Comparison of ENCODE assay signal across 2 cellular contexts in the genomic region with DNA sequence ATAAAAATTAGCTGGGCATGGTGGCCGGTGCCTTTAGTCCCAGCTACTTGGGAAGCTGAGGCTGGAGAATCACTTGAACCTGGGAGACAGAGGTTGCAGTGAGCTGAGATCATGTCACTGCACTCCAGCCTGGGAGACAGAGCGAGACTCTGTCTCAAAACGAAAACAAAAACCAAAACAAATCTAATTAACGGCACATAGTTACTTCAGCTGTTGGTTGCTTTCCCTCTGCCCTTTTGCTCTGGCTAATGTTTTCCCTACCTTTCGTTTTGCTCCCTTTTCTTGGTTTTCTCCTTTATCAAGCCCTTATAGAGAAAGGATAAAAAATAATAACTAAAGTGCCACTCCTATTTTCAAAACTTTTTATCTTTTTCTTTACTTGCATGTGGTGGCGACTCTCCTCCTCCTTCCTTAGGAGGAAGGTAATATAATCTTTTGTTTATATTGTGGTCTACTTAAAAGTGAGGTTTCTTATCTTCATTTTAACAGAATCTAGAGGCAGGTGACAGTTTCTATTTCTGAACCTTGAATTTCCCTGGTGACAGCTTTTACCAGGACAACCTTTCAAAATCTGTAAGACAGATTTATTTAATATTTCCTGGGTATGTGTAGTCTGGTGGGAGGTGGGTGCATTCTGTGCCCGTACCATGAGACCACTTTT.
TF ChIP-seq lines count a peak whose summit lies in the region.

No MANE protein-coding gene starts in this region.

TF ChIP-seq in K562, 482 proteins besides CTCF, POLR2A, EP300 and RAD21 (continued from another document):
- no peak for TF ChIP-seq ZBTB40 (IDR thresholded peaks at IDR 0.05)
- no peak for TF ChIP-seq ZBTB40 (CRISPR knock-in tag; IDR thresholded peaks at IDR 0.05)
- peak; percentile 32 for TF ChIP-seq MEIS2 (IDR thresholded peaks at IDR 0.05; ENCODE audit: partially characterized antibody)
- peak; percentile 56 for TF ChIP-seq MEF2D (tag; conservative IDR thresholded peaks at IDR 0.05; ENCODE audit: low read depth)
- 0 out of 4 replicates have a peak, but pooled peaks of 1 of the 2 experiments have one; percentile 21 for TF ChIP-seq FOXA3 (CRISPR knock-in tag; conservative IDR thresholded peaks at IDR 0.05 in 1 of 2, IDR thresholded peaks at IDR 0.05 in 1 of 2)
- no peak for TF ChIP-seq PHF20 (IDR thresholded peaks at IDR 0.05; ENCODE audit: partially characterized antibody)
- no peak for TF ChIP-seq ARHGAP35 (IDR thresholded peaks at IDR 0.05; ENCODE audit: partially characterized antibody)

TF ChIP-seq in SK-N-SH, 30 proteins besides CTCF, POLR2A, EP300 and RAD21 (continued from another document):
- TF ChIP-seq, protein P1, sequence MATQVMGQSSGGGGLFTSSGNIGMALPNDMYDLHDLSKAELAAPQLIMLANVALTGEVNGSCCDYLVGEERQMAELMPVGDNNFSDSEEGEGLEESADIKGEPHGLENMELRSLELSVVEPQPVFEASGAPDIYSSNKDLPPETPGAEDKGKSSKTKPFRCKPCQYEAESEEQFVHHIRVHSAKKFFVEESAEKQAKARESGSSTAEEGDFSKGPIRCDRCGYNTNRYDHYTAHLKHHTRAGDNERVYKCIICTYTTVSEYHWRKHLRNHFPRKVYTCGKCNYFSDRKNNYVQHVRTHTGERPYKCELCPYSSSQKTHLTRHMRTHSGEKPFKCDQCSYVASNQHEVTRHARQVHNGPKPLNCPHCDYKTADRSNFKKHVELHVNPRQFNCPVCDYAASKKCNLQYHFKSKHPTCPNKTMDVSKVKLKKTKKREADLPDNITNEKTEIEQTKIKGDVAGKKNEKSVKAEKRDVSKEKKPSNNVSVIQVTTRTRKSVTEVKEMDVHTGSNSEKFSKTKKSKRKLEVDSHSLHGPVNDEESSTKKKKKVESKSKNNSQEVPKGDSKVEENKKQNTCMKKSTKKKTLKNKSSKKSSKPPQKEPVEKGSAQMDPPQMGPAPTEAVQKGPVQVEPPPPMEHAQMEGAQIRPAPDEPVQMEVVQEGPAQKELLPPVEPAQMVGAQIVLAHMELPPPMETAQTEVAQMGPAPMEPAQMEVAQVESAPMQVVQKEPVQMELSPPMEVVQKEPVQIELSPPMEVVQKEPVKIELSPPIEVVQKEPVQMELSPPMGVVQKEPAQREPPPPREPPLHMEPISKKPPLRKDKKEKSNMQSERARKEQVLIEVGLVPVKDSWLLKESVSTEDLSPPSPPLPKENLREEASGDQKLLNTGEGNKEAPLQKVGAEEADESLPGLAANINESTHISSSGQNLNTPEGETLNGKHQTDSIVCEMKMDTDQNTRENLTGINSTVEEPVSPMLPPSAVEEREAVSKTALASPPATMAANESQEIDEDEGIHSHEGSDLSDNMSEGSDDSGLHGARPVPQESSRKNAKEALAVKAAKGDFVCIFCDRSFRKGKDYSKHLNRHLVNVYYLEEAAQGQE (IDR thresholded peaks at IDR 0.05; ENCODE audit: low read depth, low read length), result no peak
- TF ChIP-seq, protein P2, sequence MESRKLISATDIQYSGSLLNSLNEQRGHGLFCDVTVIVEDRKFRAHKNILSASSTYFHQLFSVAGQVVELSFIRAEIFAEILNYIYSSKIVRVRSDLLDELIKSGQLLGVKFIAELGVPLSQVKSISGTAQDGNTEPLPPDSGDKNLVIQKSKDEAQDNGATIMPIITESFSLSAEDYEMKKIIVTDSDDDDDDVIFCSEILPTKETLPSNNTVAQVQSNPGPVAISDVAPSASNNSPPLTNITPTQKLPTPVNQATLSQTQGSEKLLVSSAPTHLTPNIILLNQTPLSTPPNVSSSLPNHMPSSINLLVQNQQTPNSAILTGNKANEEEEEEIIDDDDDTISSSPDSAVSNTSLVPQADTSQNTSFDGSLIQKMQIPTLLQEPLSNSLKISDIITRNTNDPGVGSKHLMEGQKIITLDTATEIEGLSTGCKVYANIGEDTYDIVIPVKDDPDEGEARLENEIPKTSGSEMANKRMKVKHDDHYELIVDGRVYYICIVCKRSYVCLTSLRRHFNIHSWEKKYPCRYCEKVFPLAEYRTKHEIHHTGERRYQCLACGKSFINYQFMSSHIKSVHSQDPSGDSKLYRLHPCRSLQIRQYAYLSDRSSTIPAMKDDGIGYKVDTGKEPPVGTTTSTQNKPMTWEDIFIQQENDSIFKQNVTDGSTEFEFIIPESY (IDR thresholded peaks at IDR 0.05; ENCODE audit: borderline replicate concordance, low read depth), result no peak
- TF ChIP-seq TAF1 (IDR thresholded peaks at IDR 0.05; ENCODE audit: borderline replicate concordance, low read depth, low read length), result no peak
- TF ChIP-seq GATA2 (CRISPR knock-in tag; IDR thresholded peaks at IDR 0.05), result no peak
- TF ChIP-seq USF1 (IDR thresholded peaks at IDR 0.05; ENCODE audit: borderline replicate concordance, low read depth), result no peak
- TF ChIP-seq JUND (IDR thresholded peaks at IDR 0.05), result no peak
- TF ChIP-seq NRF1 (IDR thresholded peaks at IDR 0.05; ENCODE audit: low read depth, low read length), result no peak
- TF ChIP-seq RCOR1 (IDR thresholded peaks at IDR 0.05; ENCODE audit: low read length), result no peak
- no peak for TF ChIP-seq CHD2 (IDR thresholded peaks at IDR 0.05; ENCODE audit: low read length, partially characterized antibody)
